16 cellular contexts compared by ENCODE assay signal in the genomic region with DNA sequence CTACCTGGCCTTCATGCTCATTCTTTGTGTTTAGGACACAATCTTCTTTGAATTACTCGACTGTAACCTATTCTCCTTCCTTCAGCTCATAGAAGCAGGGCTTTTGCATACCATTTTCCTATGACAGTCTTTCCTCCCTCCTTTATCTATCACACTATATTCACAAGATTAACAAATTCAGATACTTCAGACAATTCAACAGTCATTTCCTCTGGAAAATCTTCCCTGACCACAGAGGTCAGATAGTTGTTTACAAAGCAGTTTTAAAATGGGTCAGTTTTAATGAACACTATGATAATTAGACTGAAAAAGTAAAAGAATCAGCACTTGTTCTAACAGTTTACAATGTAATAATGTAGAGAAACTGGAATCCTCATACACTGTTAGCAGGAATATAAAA.
DNase-seq lines count a peak whose midpoint lies in the region; ATAC-seq lines count a peak whose summit lies in the region.
"Had no signal": no experiment of that assay in that cellular context is flagged by ENCODE, and none has a peak within 500 bp of the region (broad histone marks: within the 10 kb centered on the region; RNA-seq: fewer than 3 reads in every experiment).

No MANE protein-coding gene starts in this region.

- no peak for ATAC-seq in stimulated activated naive CD8-positive, alpha-beta T cell treated with anti-CD3 and anti-CD28 coated beads, Interleukin-15, Interleukin-2, amounts not matched to agents 100 U/mL and 50 U/mL, for 24 hours
- no peak for ATAC-seq in GM18873 (IDR thresholded peaks at IDR 0.05; ENCODE audit: low FRiP score, unreplicated experiment)
- no peak for ATAC-seq in effector memory CD8-positive, alpha-beta T cell (replicated peaks)
- ATAC-seq: psoas muscle had no signal

- H3K9me3 Mint-ChIP-seq in stimulated activated naive CD8-positive, alpha-beta T cell treated with anti-CD3 and anti-CD28 coated beads, Interleukin-15, Interleukin-2, amounts not matched to agents 100 ng/mL and 50 ng/mL, for 24 hours: no peaks in the 10 kb centered on the region
- H3K9me3 Mint-ChIP-seq in effector memory CD8-positive, alpha-beta T cell: no peaks in the 10 kb centered on the region

- peaks cover 42% of the 10 kb centered on the region for H3K4me1 Mint-ChIP-seq in stimulated activated naive CD8-positive, alpha-beta T cell treated with anti-CD3 and anti-CD28 coated beads, Interleukin-15, Interleukin-2, amounts not matched to agents 100 ng/mL and 50 ng/mL, for 24 hours (ENCODE audit: low read depth)
- H3K4me1 Mint-ChIP-seq in effector memory CD8-positive, alpha-beta T cell (ENCODE audit: low read depth in 2 of 2): peaks cover 30 to 34% of the 10 kb centered on the region in 2 donors

- peak overlapping the region; percentile 9 for H3K4me3 Mint-ChIP-seq in stimulated activated naive CD8-positive, alpha-beta T cell treated with anti-CD3 and anti-CD28 coated beads, Interleukin-15, Interleukin-2, amounts not matched to agents 100 ng/mL and 50 ng/mL, for 24 hours
- no peak overlapping the region for H3K4me3 Mint-ChIP-seq in effector memory CD8-positive, alpha-beta T cell
- H3K4me3 Mint-ChIP-seq: endodermal cell had no signal

- H3K27me3 Mint-ChIP-seq in stimulated activated naive CD8-positive, alpha-beta T cell treated with anti-CD3 and anti-CD28 coated beads, Interleukin-15, Interleukin-2, amounts not matched to agents 100 ng/mL and 50 ng/mL, for 24 hours: no peaks in the 10 kb centered on the region
- H3K27me3 Mint-ChIP-seq in effector memory CD8-positive, alpha-beta T cell: no peaks in the 10 kb centered on the region

- no peak for DNase-seq in stimulated activated naive CD8-positive, alpha-beta T cell treated with anti-CD3 and anti-CD28 coated beads, Interleukin-15, Interleukin-2, amounts not matched to agents 100 U/mL and 50 U/mL, for 24 hours
- DNase-seq in MV-4-11 (lab: John Stamatoyannopoulos, UW): peak; percentile 32
- peak; percentile 25 for DNase-seq in amniotic epithelial cell (ENCODE audit: low read depth)
- no peak for DNase-seq in effector memory CD8-positive, alpha-beta T cell
- DNase-seq in AML-193 (lab: John Stamatoyannopoulos, UW): no peak
- DNase-seq: activated CD4-positive, CD25-positive, alpha-beta regulatory T cell; colonic mucosa; endodermal cell; GDM1; GM23248; NCI-H1417 treated with DMSO at 0.1 percent for 48 hours; NCI-H446; psoas muscle; SK-N-SH had no signal

- peaks cover 30% of the 10 kb centered on the region for H3K36me3 Mint-ChIP-seq in stimulated activated naive CD8-positive, alpha-beta T cell treated with anti-CD3 and anti-CD28 coated beads, Interleukin-15, Interleukin-2, amounts not matched to agents 100 ng/mL and 50 ng/mL, for 24 hours (ENCODE audit: low read depth)
- H3K36me3 Mint-ChIP-seq in effector memory CD8-positive, alpha-beta T cell (ENCODE audit: insufficient read depth): peaks cover 44% of the 10 kb centered on the region

- H3K27ac Mint-ChIP-seq in stimulated activated naive CD8-positive, alpha-beta T cell treated with anti-CD3 and anti-CD28 coated beads, Interleukin-15, Interleukin-2, amounts not matched to agents 100 ng/mL and 50 ng/mL, for 24 hours: peak overlapping the region; percentile 16
- H3K27ac Mint-ChIP-seq in effector memory CD8-positive, alpha-beta T cell: no peak overlapping the region
- H3K27ac Mint-ChIP-seq: endodermal cell had no signal

Comparison
In these comparisons a context has a peak if more than half of its experiments do, and no peak if none do; other contexts are left out.
1. DNase-seq: peak in MV-4-11 (single experiment) and amniotic epithelial cell (single experiment); none in stimulated activated naive CD8-positive, alpha-beta T cell treated with anti-CD3 and anti-CD28 coated beads, Interleukin-15, Interleukin-2, amounts not matched to agents 100 U/mL and 50 U/mL, for 24 hours (single experiment), effector memory CD8-positive, alpha-beta T cell (0 of 3) and AML-193 (0 of 2).